ENCODE assay signal across 2 cellular contexts in the genomic region with DNA sequence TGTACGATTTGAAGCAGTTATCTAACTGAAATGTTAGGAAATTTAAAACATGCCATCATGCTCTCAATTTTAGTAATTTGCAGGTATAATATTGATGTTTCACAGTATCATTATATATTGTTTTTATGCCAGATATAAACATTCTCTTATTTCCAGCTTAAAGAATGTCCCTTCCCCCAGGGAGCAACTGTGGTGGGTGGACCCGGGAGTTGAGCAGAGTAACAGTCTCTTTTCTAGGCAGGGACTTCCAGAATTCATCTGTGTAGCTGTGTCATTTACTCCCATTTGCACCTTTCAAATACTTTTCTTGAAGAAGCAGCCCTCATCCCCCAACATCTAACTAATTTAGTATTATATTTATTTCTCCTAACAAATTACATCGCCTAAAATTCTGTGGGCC.
TF ChIP-seq lines count a peak whose summit lies in the region.

No MANE protein-coding gene starts in this region.

TF ChIP-seq in SK-N-SH, 30 proteins besides CTCF, POLR2A, EP300 and RAD21 (continued from another document):
- TF ChIP-seq, protein P1, sequence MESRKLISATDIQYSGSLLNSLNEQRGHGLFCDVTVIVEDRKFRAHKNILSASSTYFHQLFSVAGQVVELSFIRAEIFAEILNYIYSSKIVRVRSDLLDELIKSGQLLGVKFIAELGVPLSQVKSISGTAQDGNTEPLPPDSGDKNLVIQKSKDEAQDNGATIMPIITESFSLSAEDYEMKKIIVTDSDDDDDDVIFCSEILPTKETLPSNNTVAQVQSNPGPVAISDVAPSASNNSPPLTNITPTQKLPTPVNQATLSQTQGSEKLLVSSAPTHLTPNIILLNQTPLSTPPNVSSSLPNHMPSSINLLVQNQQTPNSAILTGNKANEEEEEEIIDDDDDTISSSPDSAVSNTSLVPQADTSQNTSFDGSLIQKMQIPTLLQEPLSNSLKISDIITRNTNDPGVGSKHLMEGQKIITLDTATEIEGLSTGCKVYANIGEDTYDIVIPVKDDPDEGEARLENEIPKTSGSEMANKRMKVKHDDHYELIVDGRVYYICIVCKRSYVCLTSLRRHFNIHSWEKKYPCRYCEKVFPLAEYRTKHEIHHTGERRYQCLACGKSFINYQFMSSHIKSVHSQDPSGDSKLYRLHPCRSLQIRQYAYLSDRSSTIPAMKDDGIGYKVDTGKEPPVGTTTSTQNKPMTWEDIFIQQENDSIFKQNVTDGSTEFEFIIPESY (IDR thresholded peaks at IDR 0.05; ENCODE audit: borderline replicate concordance, low read depth) = no peak
- TF ChIP-seq JUND (IDR thresholded peaks at IDR 0.05) (no peak), FOXJ3 (CRISPR knock-in tag; IDR thresholded peaks at IDR 0.05) (no peak), NRF1 (IDR thresholded peaks at IDR 0.05; ENCODE audit: low read depth, low read length) (no peak), CHD2 (IDR thresholded peaks at IDR 0.05; ENCODE audit: low read length, partially characterized antibody) (no peak), GATA2 (CRISPR knock-in tag; IDR thresholded peaks at IDR 0.05) (no peak), FOXM1 (IDR thresholded peaks at IDR 0.05; ENCODE audit: low read depth) (no peak), ELF1 (IDR thresholded peaks at IDR 0.05) (no peak), EZH2phosphoT487 (IDR thresholded peaks at IDR 0.05; ENCODE audit: borderline replicate concordance, low read depth) (no peak), RFX5 (IDR thresholded peaks at IDR 0.05; ENCODE audit: low read length) (no peak), FOSL2 (IDR thresholded peaks at IDR 0.05; ENCODE audit: borderline replicate concordance, low read depth) (no peak)
- TF ChIP-seq, protein P2, sequence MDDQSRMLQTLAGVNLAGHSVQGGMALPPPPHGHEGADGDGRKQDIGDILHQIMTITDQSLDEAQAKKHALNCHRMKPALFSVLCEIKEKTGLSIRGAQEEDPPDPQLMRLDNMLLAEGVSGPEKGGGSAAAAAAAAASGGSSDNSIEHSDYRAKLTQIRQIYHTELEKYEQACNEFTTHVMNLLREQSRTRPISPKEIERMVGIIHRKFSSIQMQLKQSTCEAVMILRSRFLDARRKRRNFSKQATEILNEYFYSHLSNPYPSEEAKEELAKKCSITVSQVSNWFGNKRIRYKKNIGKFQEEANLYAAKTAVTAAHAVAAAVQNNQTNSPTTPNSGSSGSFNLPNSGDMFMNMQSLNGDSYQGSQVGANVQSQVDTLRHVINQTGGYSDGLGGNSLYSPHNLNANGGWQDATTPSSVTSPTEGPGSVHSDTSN (IDR thresholded peaks at IDR 0.05) = no peak
- TF ChIP-seq, protein P3, sequence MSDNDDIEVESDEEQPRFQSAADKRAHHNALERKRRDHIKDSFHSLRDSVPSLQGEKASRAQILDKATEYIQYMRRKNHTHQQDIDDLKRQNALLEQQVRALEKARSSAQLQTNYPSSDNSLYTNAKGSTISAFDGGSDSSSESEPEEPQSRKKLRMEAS (IDR thresholded peaks at IDR 0.05; ENCODE audit: low read depth) = no peak

TF ChIP-seq in SK-N-SH treated with all-trans-retinoic acid at 6 μM for 48 hours, 23 proteins besides CTCF, POLR2A, EP300 and RAD21 (continued from another document):
- TF ChIP-seq, protein P4, sequence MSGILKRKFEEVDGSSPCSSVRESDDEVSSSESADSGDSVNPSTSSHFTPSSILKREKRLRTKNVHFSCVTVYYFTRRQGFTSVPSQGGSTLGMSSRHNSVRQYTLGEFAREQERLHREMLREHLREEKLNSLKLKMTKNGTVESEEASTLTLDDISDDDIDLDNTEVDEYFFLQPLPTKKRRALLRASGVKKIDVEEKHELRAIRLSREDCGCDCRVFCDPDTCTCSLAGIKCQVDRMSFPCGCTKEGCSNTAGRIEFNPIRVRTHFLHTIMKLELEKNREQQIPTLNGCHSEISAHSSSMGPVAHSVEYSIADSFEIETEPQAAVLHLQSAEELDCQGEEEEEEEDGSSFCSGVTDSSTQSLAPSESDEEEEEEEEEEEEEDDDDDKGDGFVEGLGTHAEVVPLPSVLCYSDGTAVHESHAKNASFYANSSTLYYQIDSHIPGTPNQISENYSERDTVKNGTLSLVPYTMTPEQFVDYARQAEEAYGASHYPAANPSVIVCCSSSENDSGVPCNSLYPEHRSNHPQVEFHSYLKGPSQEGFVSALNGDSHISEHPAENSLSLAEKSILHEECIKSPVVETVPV (CRISPR knock-in tag; IDR thresholded peaks at IDR 0.05) = no peak
- no peak for TF ChIP-seq ZC3H10 (CRISPR knock-in tag; IDR thresholded peaks at IDR 0.05)
- TF ChIP-seq ZNF565 (CRISPR knock-in tag; conservative IDR thresholded peaks at IDR 0.05; ENCODE audit: low read depth) = no peak
